In the genomic region with DNA sequence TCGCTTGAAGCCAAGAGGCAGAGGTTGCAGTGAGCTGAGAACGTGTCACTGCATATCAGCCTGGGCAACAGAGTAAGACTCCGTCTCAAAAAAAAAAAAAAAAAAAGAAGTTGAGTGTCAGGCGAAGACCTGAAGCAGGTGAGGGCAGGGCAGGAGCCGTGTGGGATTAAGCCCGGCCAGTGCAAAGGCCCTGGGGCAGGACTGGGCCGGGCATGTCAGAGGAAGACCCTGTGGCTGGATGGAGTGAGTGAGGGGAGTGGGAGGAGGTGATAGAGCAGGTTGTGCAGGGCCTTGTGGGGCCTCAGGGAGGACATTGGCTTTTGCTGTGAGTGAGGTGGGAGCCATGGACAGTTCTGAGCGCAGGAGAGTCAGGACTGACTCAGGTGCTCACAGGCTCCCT, we compare ENCODE assay signal across 19 cellular contexts. TPM values are rescaled to one million over a fixed set of nuclear protein-coding genes. Genes with fewer than 3 reads are reported as not detected.
DNase-seq lines count a peak whose midpoint lies in the region; ATAC-seq and TF ChIP-seq lines count a peak whose summit lies in the region.
"Had no signal": no experiment of that assay in that cellular context is flagged by ENCODE, and none has a peak within 500 bp of the region (broad histone marks: within the 10 kb centered on the region; RNA-seq: fewer than 3 reads in every experiment).

No MANE protein-coding gene starts in this region.

- H3K36me3 Mint-ChIP-seq in activated T-helper 1 cell treated with anti-CD3 and anti-CD28 coated beads, Interleukin-12 subunit alpha, Interleukin-12 subunit beta, Interleukin-2, Interleukin-4 antibody, amounts not matched to agents 30 ng/mL and 10 ng/mL and 1 ng/mL, durations not matched to agents 14 hours and 24 hours and 36 hours (ENCODE audit: low read depth): peaks cover 41% of the 10 kb centered on the region
- H3K36me3 Mint-ChIP-seq in dendritic cell treated with granulocyte-macrophage colony-stimulating factor and Interleukin-4, amounts not matched to agents 40 ng/mL and 50 ng/mL, for 4 days (ENCODE audit: low read depth): peaks cover 98% of the 10 kb centered on the region

- no peak overlapping the region for H3K4me3 ChIP-seq in gastroesophageal sphincter
- H3K4me3 ChIP-seq: PC-9 had no signal

- TF ChIP-seq CTCF in gastroesophageal sphincter (IDR thresholded peaks at IDR 0.05): no peak

- H3K4me1 Mint-ChIP-seq in stimulated activated naive CD8-positive, alpha-beta T cell treated with anti-CD3 and anti-CD28 coated beads, Interleukin-15, amount 100 ng/mL, for 72 hours: no peaks in the 10 kb centered on the region
- peaks cover 8% of the 10 kb centered on the region for H3K4me1 Mint-ChIP-seq in activated T-helper 1 cell treated with anti-CD3 and anti-CD28 coated beads, Interleukin-12 subunit alpha, Interleukin-12 subunit beta, Interleukin-2, Interleukin-4 antibody, amounts not matched to agents 30 ng/mL and 10 ng/mL and 1 ng/mL, durations not matched to agents 14 hours and 24 hours and 36 hours (ENCODE audit: low read depth)
- H3K4me1 Mint-ChIP-seq in dendritic cell treated with granulocyte-macrophage colony-stimulating factor and Interleukin-4, amounts not matched to agents 40 ng/mL and 50 ng/mL, for 4 days (ENCODE audit: low read depth): peaks cover 49% of the 10 kb centered on the region

- no peaks in the 10 kb centered on the region for H3K27me3 ChIP-seq in gastroesophageal sphincter

- no peaks in the 10 kb centered on the region for H3K9me3 Mint-ChIP-seq in stimulated activated naive CD8-positive, alpha-beta T cell treated with anti-CD3 and anti-CD28 coated beads, Interleukin-15, amount 100 ng/mL, for 72 hours
- no peaks in the 10 kb centered on the region for H3K9me3 Mint-ChIP-seq in activated T-helper 1 cell treated with anti-CD3 and anti-CD28 coated beads, Interleukin-12 subunit alpha, Interleukin-12 subunit beta, Interleukin-2, Interleukin-4 antibody, amounts not matched to agents 30 ng/mL and 10 ng/mL and 1 ng/mL, durations not matched to agents 14 hours and 24 hours and 36 hours
- no peaks in the 10 kb centered on the region for H3K9me3 Mint-ChIP-seq in dendritic cell treated with granulocyte-macrophage colony-stimulating factor and Interleukin-4, amounts not matched to agents 40 ng/mL and 50 ng/mL, for 4 days
- H3K9me3 Mint-ChIP-seq: CD4-positive, alpha-beta T cell had no signal

- no peak overlapping the region for H3K27ac ChIP-seq in gastroesophageal sphincter
- H3K27ac ChIP-seq: KMS-11, PC-9 had no signal

- no peak for TF ChIP-seq POLR2A in gastroesophageal sphincter (IDR thresholded peaks at IDR 0.05)

- WGBS in gastroesophageal sphincter (ENCODE audit: low coverage in 1 of 2), 2 donors: 89 to 90% methylated on average over 5 to 8 of the region's 8 CpGs

- H3K9me3 ChIP-seq in gastroesophageal sphincter: no peaks in the 10 kb centered on the region

- peak overlapping the region; percentile 14 to 55 for H3K27ac Mint-ChIP-seq in stimulated activated naive CD8-positive, alpha-beta T cell treated with anti-CD3 and anti-CD28 coated beads, Interleukin-15, amount 100 ng/mL, for 72 hours
- H3K27ac Mint-ChIP-seq in activated T-helper 1 cell treated with anti-CD3 and anti-CD28 coated beads, Interleukin-12 subunit alpha, Interleukin-12 subunit beta, Interleukin-2, Interleukin-4 antibody, amounts not matched to agents 30 ng/mL and 10 ng/mL and 1 ng/mL, durations not matched to agents 14 hours and 24 hours and 36 hours: peak overlapping the region; percentile 61
- peak overlapping the region; percentile 44 for H3K27ac Mint-ChIP-seq in dendritic cell treated with granulocyte-macrophage colony-stimulating factor and Interleukin-4, amounts not matched to agents 40 ng/mL and 50 ng/mL, for 4 days
- H3K27ac Mint-ChIP-seq: CD4-positive, alpha-beta T cell had no signal

- H3K4me1 ChIP-seq in gastroesophageal sphincter: no peaks in the 10 kb centered on the region

- no peak for ATAC-seq in stimulated activated naive CD8-positive, alpha-beta T cell treated with anti-CD3 and anti-CD28 coated beads, Interleukin-15, amount 100 ng/mL, for 72 hours
- no peak for ATAC-seq in stimulated activated naive CD8-positive, alpha-beta T cell treated with anti-CD3 and anti-CD28 coated beads, Interleukin-15, Interleukin-2, amounts not matched to agents 100 U/mL and 50 U/mL, for 24 hours
- ATAC-seq in gastroesophageal sphincter: no peak
- no peak for ATAC-seq in HG03175 (IDR thresholded peaks at IDR 0.05; ENCODE audit: unreplicated experiment)
- ATAC-seq: HCT116 had no signal

- H3K36me3 ChIP-seq in gastroesophageal sphincter: peaks cover 0 to 100% of the 10 kb centered on the region in 2 donors

- intact Hi-C loops in activated T-helper 1 cell treated with anti-CD3 and anti-CD28 coated beads, Interleukin-12 subunit alpha, Interleukin-12 subunit beta, Interleukin-2, Interleukin-4 antibody, amounts not matched to agents 30 ng/mL and 10 ng/mL and 1 ng/mL, durations not matched to agents 14 hours and 24 hours and 36 hours (cut with micrococcal nuclease): no loop called here
- intact Hi-C loops in dendritic cell treated with granulocyte-macrophage colony-stimulating factor and Interleukin-4, amounts not matched to agents 40 ng/mL and 50 ng/mL, for 4 days (cut with micrococcal nuclease): loop anchor here (10.0 kb wide), 1 partner anchor 77 kb away; no protein-coding TSS in a partner anchor

- TF ChIP-seq EP300 in gastroesophageal sphincter (IDR thresholded peaks at IDR 0.05): no peak

- no peak for DNase-seq in stimulated activated naive CD8-positive, alpha-beta T cell treated with anti-CD3 and anti-CD28 coated beads, Interleukin-15, amount 100 ng/mL, for 72 hours
- no peak for DNase-seq in stimulated activated naive CD8-positive, alpha-beta T cell treated with anti-CD3 and anti-CD28 coated beads, Interleukin-15, Interleukin-2, amounts not matched to agents 100 U/mL and 50 U/mL, for 24 hours
- DNase-seq in activated T-helper 1 cell treated with anti-CD3 and anti-CD28 coated beads, Interleukin-12 subunit alpha, Interleukin-12 subunit beta, Interleukin-2, Interleukin-4 antibody, amounts not matched to agents 30 ng/mL and 10 ng/mL and 1 ng/mL, durations not matched to agents 14 hours and 24 hours and 36 hours (ENCODE audit: low spot score): no peak
- DNase-seq in NCI-H2227 treated with DMSO at 0.1 percent for 48 hours (lab: John Stamatoyannopoulos, UW): no peak
- DNase-seq: CD4-positive, alpha-beta T cell; DND-41; NCI-H1092 treated with DMSO at 0.1 percent for 48 hours; NCI-H1436 treated with DMSO at 0.1 percent for 48 hours; NCI-H1930; NCI-H510A treated with DMSO at 0.1 percent for 48 hours; NCI-H748 treated with DMSO at 0.1 percent for 48 hours; PC-9; RPMI8226; SIG-M5 had no signal

- H3K4me3 Mint-ChIP-seq in stimulated activated naive CD8-positive, alpha-beta T cell treated with anti-CD3 and anti-CD28 coated beads, Interleukin-15, amount 100 ng/mL, for 72 hours: no peak overlapping the region
- H3K4me3 Mint-ChIP-seq in activated T-helper 1 cell treated with anti-CD3 and anti-CD28 coated beads, Interleukin-12 subunit alpha, Interleukin-12 subunit beta, Interleukin-2, Interleukin-4 antibody, amounts not matched to agents 30 ng/mL and 10 ng/mL and 1 ng/mL, durations not matched to agents 14 hours and 24 hours and 36 hours: no peak overlapping the region
- no peak overlapping the region for H3K4me3 Mint-ChIP-seq in dendritic cell treated with granulocyte-macrophage colony-stimulating factor and Interleukin-4, amounts not matched to agents 40 ng/mL and 50 ng/mL, for 4 days
- H3K4me3 Mint-ChIP-seq: CD4-positive, alpha-beta T cell had no signal

- H3K27me3 Mint-ChIP-seq in stimulated activated naive CD8-positive, alpha-beta T cell treated with anti-CD3 and anti-CD28 coated beads, Interleukin-15, amount 100 ng/mL, for 72 hours: no peaks in the 10 kb centered on the region
- H3K27me3 Mint-ChIP-seq in activated T-helper 1 cell treated with anti-CD3 and anti-CD28 coated beads, Interleukin-12 subunit alpha, Interleukin-12 subunit beta, Interleukin-2, Interleukin-4 antibody, amounts not matched to agents 30 ng/mL and 10 ng/mL and 1 ng/mL, durations not matched to agents 14 hours and 24 hours and 36 hours (ENCODE audit: insufficient read depth): no peaks in the 10 kb centered on the region
- no peaks in the 10 kb centered on the region for H3K27me3 Mint-ChIP-seq in dendritic cell treated with granulocyte-macrophage colony-stimulating factor and Interleukin-4, amounts not matched to agents 40 ng/mL and 50 ng/mL, for 4 days
- H3K27me3 Mint-ChIP-seq: CD4-positive, alpha-beta T cell had no signal

RNA-seq across cellular contexts. Expression of a gene that starts 47.9 kb away (rescaled TPM):
- total RNA-seq in activated T-helper 1 cell treated with anti-CD3 and anti-CD28 coated beads, Interleukin-12 subunit alpha, Interleukin-12 subunit beta, Interleukin-2, Interleukin-4 antibody, amounts not matched to agents 30 ng/mL and 10 ng/mL and 1 ng/mL, durations not matched to agents 14 hours and 24 hours and 36 hours: 19.8 and 21.0 TPM in 2 replicates
- 10 to 100 TPM; 15.4 to 36.9 (median 31.7) TPM for total RNA-seq in gastroesophageal sphincter
